Comparison of ENCODE assay signal across 7 cellular contexts in genomic region chr5:140106805-140107311, GRCh38. TPM values are rescaled to one million over a fixed set of nuclear protein-coding genes. Genes with fewer than 3 reads are reported as not detected.
DNase-seq lines count a peak whose midpoint lies in the region; ATAC-seq, FAIRE-seq and TF ChIP-seq lines count a peak whose summit lies in the region.

No MANE protein-coding gene starts in this region.

- FAIRE-seq in keratinocyte (lab: Jason Lieb, UNC): no peak

- H3K27me3 ChIP-seq in HUES48 (ENCODE audit: control insufficient read depth, insufficient read depth, low read length): peaks cover 81% of the 10 kb centered on the region
- H3K27me3 ChIP-seq in keratinocyte (ENCODE audit: control insufficient read depth, extremely low read depth, insufficient read depth, low read length): no peaks in the 10 kb centered on the region

- H3K79me2 ChIP-seq in keratinocyte (ENCODE audit: control insufficient read depth, insufficient read depth, low read length): peaks cover 37% of the 10 kb centered on the region

- no peak for TF ChIP-seq POLR2A in GM18505 (IDR thresholded peaks at IDR 0.05; ENCODE audit: borderline replicate concordance, extremely low read depth, insufficient read depth, insufficient read length)

- H3K36me3 ChIP-seq in HUES48 (ENCODE audit: control insufficient read depth, insufficient read depth, low read length) (no peaks in the 10 kb centered on the region), keratinocyte (ENCODE audit: control insufficient read depth in 2 of 2, extremely low read depth in 1 of 2, insufficient read depth in 2 of 2, low read length in 2 of 2) (no peaks in the 10 kb centered on the region)

- TF ChIP-seq CTCF in keratinocyte (optimal IDR thresholded peaks at IDR 0.05 in 1 of 3, IDR thresholded peaks at IDR 0.05 in 1 of 3, conservative IDR thresholded peaks at IDR 0.05 in 1 of 3; ENCODE audit: extremely low read depth in 1 of 3, insufficient read depth in 2 of 3, low read length in 3 of 3): no peak

- peak overlapping the region; percentile 55 for H3K4me2 ChIP-seq in keratinocyte (ENCODE audit: control insufficient read depth, extremely low read depth, insufficient read depth, low read depth, low read length)

- no peaks in the 10 kb centered on the region for H3K9me3 ChIP-seq in HUES48 (ENCODE audit: control insufficient read depth, insufficient read depth, low read length)
- H3K9me3 ChIP-seq in keratinocyte (ENCODE audit: control insufficient read depth, low read depth, low read length): no peaks in the 10 kb centered on the region

- peak overlapping the region; percentile 82 for H3K27ac ChIP-seq in HUES48 (ENCODE audit: low read depth, low read length)
- peak overlapping the region; percentile 98 for H3K27ac ChIP-seq in angular gyrus (ENCODE audit: low read depth, low read length)
- H3K27ac ChIP-seq in keratinocyte (ENCODE audit: control insufficient read depth, insufficient read depth, low read length): peak overlapping the region; percentile 77
- H3K27ac ChIP-seq in temporal lobe (ENCODE audit: low read depth, low read length): peak overlapping the region; percentile 98

- dilution Hi-C loops in keratinocyte (cut with MboI; ENCODE audit: extremely low pct_ligation_motif_present, low sequenced_read_pairs): no loop called here

- no peak for ATAC-seq in GM18505 (IDR thresholded peaks at IDR 0.05; ENCODE audit: unreplicated experiment)

- peak overlapping the region; percentile 92 for H3K4me3 ChIP-seq in HUES48 (ENCODE audit: low read depth, low read length)
- H3K4me3 ChIP-seq in keratinocyte (ENCODE audit: control insufficient read depth in 2 of 3, extremely low read depth in 1 of 3, insufficient read depth in 2 of 3, low read depth in 1 of 3, low read length in 3 of 3): peak overlapping the region; percentile 57 to 84 (median 84)

- DNase-seq in keratinocyte (ENCODE audit: low read depth, low spot score) (no peak), COLO829 (ENCODE audit: low spot score) (no peak), DMS53 treated with DMSO at 0.1 percent for 48 hours (lab: John Stamatoyannopoulos, UW; ENCODE audit: unreplicated experiment) (no peak)

- peak overlapping the region; percentile 89 for H2AFZ ChIP-seq in keratinocyte (ENCODE audit: control insufficient read depth, low read length)

- no peaks in the 10 kb centered on the region for H4K20me1 ChIP-seq in keratinocyte (ENCODE audit: control insufficient read depth, extremely low read depth, insufficient read depth, low read length)

- H3K4me1 ChIP-seq in HUES48 (ENCODE audit: control insufficient read depth, insufficient read depth, low read length) (peaks cover 31% of the 10 kb centered on the region), keratinocyte (ENCODE audit: control insufficient read depth, extremely low read depth, insufficient read depth, low read length) (peaks cover 19% of the 10 kb centered on the region)

- H3K9ac ChIP-seq in HUES48 (ENCODE audit: low read depth, low read length): peak overlapping the region; percentile 59; the same call in 1 of the 2 replicates
- H3K9ac ChIP-seq in keratinocyte (ENCODE audit: control insufficient read depth, extremely low read depth, insufficient read depth, low read length): peak overlapping the region; percentile 84

- H3K9me1 ChIP-seq in keratinocyte (ENCODE audit: control insufficient read depth, extremely low read depth, insufficient read depth, low read length): no peaks in the 10 kb centered on the region

RNA-seq across cellular contexts. Expression of gene PURA, which starts 7.1 kb away (rescaled TPM):
- polyA plus RNA-seq in keratinocyte: 2.2 to 4.1 TPM (median 3.0 TPM) in 3 replicates
- 4.8 TPM for polyA plus RNA-seq in keratinocyte (2011; ENCODE audit: low read depth)
- polyA plus RNA-seq in keratinocyte (2011; cell fraction: cytosol; rRNA removed): 2.1 and 2.9 TPM in 2 replicates
- polyA plus RNA-seq in keratinocyte (2011; cell fraction: nucleus; rRNA removed): 3.1 and 4.3 TPM in 2 replicates
- 4.9 and 5.4 TPM in 2 replicates for polyA plus RNA-seq in keratinocyte (2012; ENCODE audit: low replicate concordance)
- 1.6 to 6.1 TPM (median 2.9 TPM) in 3 replicates for polyA minus RNA-seq in keratinocyte
- 5.2 TPM for polyA minus RNA-seq in keratinocyte (2011; cell fraction: cytosol; rRNA and poly(A)+ RNA removed)
- polyA minus RNA-seq in keratinocyte (2011; cell fraction: nucleus; rRNA and poly(A)+ RNA removed): 5.6 and 9.9 TPM in 2 replicates
- total RNA-seq in temporal lobe: 13.3 TPM

RNA-seq across cellular contexts. Expression of gene IGIP, which starts 18.9 kb away (rescaled TPM):
- 0.69 to 1.5 TPM (median 1.3 TPM) in 3 replicates for polyA plus RNA-seq in keratinocyte
- 1.7 TPM for polyA plus RNA-seq in keratinocyte (2011; ENCODE audit: low read depth)
- 0.53 and 0.91 TPM in 2 replicates for polyA plus RNA-seq in keratinocyte (2011; cell fraction: cytosol; rRNA removed)
- 3.2 and 4.5 TPM in 2 replicates for polyA plus RNA-seq in keratinocyte (2011; cell fraction: nucleus; rRNA removed)
- 1.3 and 4.8 TPM in 2 replicates for polyA plus RNA-seq in keratinocyte (2012; ENCODE audit: low replicate concordance)
- 0.59 to 2.9 TPM (median 2.5 TPM) in 3 replicates for polyA minus RNA-seq in keratinocyte
- 1.5 TPM for polyA minus RNA-seq in keratinocyte (2011; cell fraction: cytosol; rRNA and poly(A)+ RNA removed)
- polyA minus RNA-seq in keratinocyte (2011; cell fraction: nucleus; rRNA and poly(A)+ RNA removed): 2.0 and 5.0 TPM in 2 replicates
- total RNA-seq in temporal lobe: 8.4 TPM
